In the genomic region with DNA sequence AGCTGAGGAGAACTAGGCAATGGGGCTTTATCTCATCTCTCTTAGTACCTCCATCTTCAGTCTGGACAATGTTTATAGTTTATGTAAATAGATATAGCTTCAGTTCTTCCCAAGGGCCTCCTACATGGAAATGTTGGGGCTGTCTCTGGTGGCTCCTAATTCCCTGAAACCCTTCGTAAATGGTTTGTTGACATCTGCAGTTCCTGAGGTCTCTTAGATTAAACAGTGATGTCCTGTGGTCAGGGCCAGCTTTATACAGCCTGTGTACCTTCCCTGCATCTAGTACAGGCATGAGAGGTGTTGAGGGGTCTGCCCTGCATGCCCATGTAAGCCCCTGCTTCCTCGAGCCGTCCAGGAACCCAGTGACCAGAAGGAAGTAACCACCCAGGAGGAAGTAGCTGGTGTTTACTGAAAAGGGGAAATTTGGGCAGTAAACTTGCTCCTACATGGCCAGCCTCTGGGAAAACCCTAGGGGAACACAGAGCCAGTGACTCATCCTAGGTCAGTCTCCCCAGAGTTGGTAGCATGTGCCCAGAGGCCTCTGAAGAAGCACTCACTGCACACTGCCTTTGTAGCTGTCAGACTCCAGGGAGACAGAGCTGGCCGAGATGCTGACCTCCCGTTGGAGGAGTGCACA, we compare ENCODE assay signal across 1 cellular context.
TF ChIP-seq lines count a peak whose summit lies in the region.

No MANE protein-coding gene starts in this region.

TF ChIP-seq in HepG2, 621 proteins besides CTCF, POLR2A, EP300 and RAD21:
- no peak for TF ChIP-seq MEIS2 (CRISPR knock-in tag; IDR thresholded peaks at IDR 0.05)
- peak; percentile 83; the same call in 1 of the 2 replicates for TF ChIP-seq ZNF3 (CRISPR knock-in tag; IDR thresholded peaks at IDR 0.05)
- no peak for TF ChIP-seq ZNF660 (CRISPR knock-in tag; IDR thresholded peaks at IDR 0.05; ENCODE audit: borderline replicate concordance, low read depth)
- TF ChIP-seq, protein P1, sequence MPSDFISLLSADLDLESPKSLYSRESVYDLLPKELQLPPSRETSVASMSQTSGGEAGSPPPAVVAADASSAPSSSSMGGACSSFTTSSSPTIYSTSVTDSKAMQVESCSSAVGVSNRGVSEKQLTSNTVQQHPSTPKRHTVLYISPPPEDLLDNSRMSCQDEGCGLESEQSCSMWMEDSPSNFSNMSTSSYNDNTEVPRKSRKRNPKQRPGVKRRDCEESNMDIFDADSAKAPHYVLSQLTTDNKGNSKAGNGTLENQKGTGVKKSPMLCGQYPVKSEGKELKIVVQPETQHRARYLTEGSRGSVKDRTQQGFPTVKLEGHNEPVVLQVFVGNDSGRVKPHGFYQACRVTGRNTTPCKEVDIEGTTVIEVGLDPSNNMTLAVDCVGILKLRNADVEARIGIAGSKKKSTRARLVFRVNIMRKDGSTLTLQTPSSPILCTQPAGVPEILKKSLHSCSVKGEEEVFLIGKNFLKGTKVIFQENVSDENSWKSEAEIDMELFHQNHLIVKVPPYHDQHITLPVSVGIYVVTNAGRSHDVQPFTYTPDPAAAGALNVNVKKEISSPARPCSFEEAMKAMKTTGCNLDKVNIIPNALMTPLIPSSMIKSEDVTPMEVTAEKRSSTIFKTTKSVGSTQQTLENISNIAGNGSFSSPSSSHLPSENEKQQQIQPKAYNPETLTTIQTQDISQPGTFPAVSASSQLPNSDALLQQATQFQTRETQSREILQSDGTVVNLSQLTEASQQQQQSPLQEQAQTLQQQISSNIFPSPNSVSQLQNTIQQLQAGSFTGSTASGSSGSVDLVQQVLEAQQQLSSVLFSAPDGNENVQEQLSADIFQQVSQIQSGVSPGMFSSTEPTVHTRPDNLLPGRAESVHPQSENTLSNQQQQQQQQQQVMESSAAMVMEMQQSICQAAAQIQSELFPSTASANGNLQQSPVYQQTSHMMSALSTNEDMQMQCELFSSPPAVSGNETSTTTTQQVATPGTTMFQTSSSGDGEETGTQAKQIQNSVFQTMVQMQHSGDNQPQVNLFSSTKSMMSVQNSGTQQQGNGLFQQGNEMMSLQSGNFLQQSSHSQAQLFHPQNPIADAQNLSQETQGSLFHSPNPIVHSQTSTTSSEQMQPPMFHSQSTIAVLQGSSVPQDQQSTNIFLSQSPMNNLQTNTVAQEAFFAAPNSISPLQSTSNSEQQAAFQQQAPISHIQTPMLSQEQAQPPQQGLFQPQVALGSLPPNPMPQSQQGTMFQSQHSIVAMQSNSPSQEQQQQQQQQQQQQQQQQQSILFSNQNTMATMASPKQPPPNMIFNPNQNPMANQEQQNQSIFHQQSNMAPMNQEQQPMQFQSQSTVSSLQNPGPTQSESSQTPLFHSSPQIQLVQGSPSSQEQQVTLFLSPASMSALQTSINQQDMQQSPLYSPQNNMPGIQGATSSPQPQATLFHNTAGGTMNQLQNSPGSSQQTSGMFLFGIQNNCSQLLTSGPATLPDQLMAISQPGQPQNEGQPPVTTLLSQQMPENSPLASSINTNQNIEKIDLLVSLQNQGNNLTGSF (CRISPR knock-in tag; IDR thresholded peaks at IDR 0.05), result no peak
- TF ChIP-seq PHF21A (CRISPR knock-in tag; IDR thresholded peaks at IDR 0.05), result 0 out of 2 replicates have a peak, but pooled peaks have one; percentile 23
- TF ChIP-seq SNAI1 (CRISPR knock-in tag; IDR thresholded peaks at IDR 0.05; ENCODE audit: borderline replicate concordance), result no peak
- TF ChIP-seq PAWR (CRISPR knock-in tag; IDR thresholded peaks at IDR 0.05; ENCODE audit: borderline replicate concordance), result no peak
- peak; percentile 76 for TF ChIP-seq ZNF629 (CRISPR knock-in tag; conservative IDR thresholded peaks at IDR 0.05)
- TF ChIP-seq U2AF2 (IDR thresholded peaks at IDR 0.05; ENCODE audit: low read depth, low read length), result no peak
- TF ChIP-seq FOSL2 (CRISPR knock-in tag; IDR thresholded peaks at IDR 0.05), result peak; percentile 64
